In genomic region chr2:60560734-60561649, GRCh38 we compare ENCODE assay signal across 8 cellular contexts. TPM values are rescaled to one million over a fixed set of nuclear protein-coding genes. Genes with fewer than 3 reads are reported as not detected.
A peak's percentile ranks its signal among the peaks of the same experiment; 100 is the strongest.
DNase-seq lines count a peak whose midpoint lies in the region; ATAC-seq and TF ChIP-seq lines count a peak whose summit lies in the region.

No MANE protein-coding gene starts in this region.

- H3K27ac ChIP-seq in C4-2B = no peak overlapping the region
- H3K27ac ChIP-seq in heart left ventricle = no peak overlapping the region
- no peak overlapping the region for H3K27ac ChIP-seq in testis

- 66 to 82% (median 74%) methylated on average over 5 of the region's 5 CpGs for WGBS in heart left ventricle, 4 donors
- WGBS in testis, 2 donors = 85 to 88% methylated on average over 5 of the region's 5 CpGs

- intact Hi-C loops in heart left ventricle (cut with DNase I) (loop anchor here in 2 of 10 donors (5.0 to 10.0 kb wide), 4 partner anchors 111 to 1986 kb away; no protein-coding TSS in a partner anchor), testis (cut with DNase I; ENCODE audit: low total_unique reads) (no loop called here)

- H3K4me1 ChIP-seq in heart left ventricle = peaks cover 0 to 16% (median 0%) of the 10 kb centered on the region in 12 donors
- H3K4me1 ChIP-seq in testis = no peaks in the 10 kb centered on the region

- DNase-seq in SK-N-DZ (ENCODE audit: low spot score) (peak; percentile 20), heart left ventricle (no peak), testis (no peak)
- no peak for DNase-seq in stimulated activated CD8-positive, alpha-beta memory T cell treated with anti-CD3 and anti-CD28 coated beads, Interleukin-4, amount 100 ng/mL, for 48 hours

- H3K9me3 ChIP-seq in heart left ventricle = no peaks in the 10 kb centered on the region
- no peaks in the 10 kb centered on the region for H3K9me3 ChIP-seq in testis

- H3K27me3 ChIP-seq in heart left ventricle = peaks cover 0 to 77% (median 18%) of the 10 kb centered on the region in 9 donors
- no peaks in the 10 kb centered on the region for H3K27me3 ChIP-seq in testis

- ATAC-seq in GM18505 (IDR thresholded peaks at IDR 0.05; ENCODE audit: unreplicated experiment) (peak; percentile 49), HG03196 (IDR thresholded peaks at IDR 0.05; ENCODE audit: unreplicated experiment) (peak; percentile 44), heart left ventricle (peak in 2 of 4 donors; percentile 50 to 64), GM21576 (IDR thresholded peaks at IDR 0.05; ENCODE audit: unreplicated experiment) (no peak)

- TF ChIP-seq CTCF in C4-2B (conservative IDR thresholded peaks at IDR 0.05) (peak; percentile 59), heart left ventricle (IDR thresholded peaks at IDR 0.05) (peak; percentile 26 to 53 (median 37)), testis (IDR thresholded peaks at IDR 0.05) (peak in 2 of 3 experiments; percentile 21 to 32)

- no peak overlapping the region for H3K4me3 ChIP-seq in heart left ventricle
- no peak overlapping the region for H3K4me3 ChIP-seq in testis

- no peaks in the 10 kb centered on the region for H3K36me3 ChIP-seq in heart left ventricle
- no peaks in the 10 kb centered on the region for H3K36me3 ChIP-seq in testis (ENCODE audit: low read depth, missing control alignments)

- TF ChIP-seq POLR2A in GM18505 (IDR thresholded peaks at IDR 0.05; ENCODE audit: borderline replicate concordance, extremely low read depth, insufficient read depth, insufficient read length) (no peak), heart left ventricle (IDR thresholded peaks at IDR 0.05) (no peak), testis (IDR thresholded peaks at IDR 0.05) (no peak)

RNA-seq across cellular contexts. Expression of gene BCL11A, which starts 7.5 kb away (rescaled TPM):
- 12.0 and 17.2 TPM in 2 replicates for polyA plus RNA-seq in SK-N-DZ (2014; cell fraction: cytosol; rRNA removed)
- 20.7 and 24.1 TPM in 2 replicates for polyA plus RNA-seq in SK-N-DZ (2014; cell fraction: nucleus; rRNA removed)
- 10 to 100 TPM in 8 of 9 donors, 1 to 10 TPM in 1; 9.2 to 31.9 (median 22.4) TPM for total RNA-seq in heart left ventricle
- polyA plus RNA-seq in heart left ventricle = 10 to 100 TPM in 1 of 2 donors, 1 to 10 TPM in 1; 5.6 to 18.9 TPM
- 10 to 100 TPM in 1 of 2 donors, 1 to 10 TPM in 1; 4.1 to 11.6 TPM for total RNA-seq in testis
- polyA plus RNA-seq in testis (ENCODE audit: insufficient read depth, low read depth, low replicate concordance) = 5.1 TPM
